18 cellular contexts compared by ENCODE assay signal in genomic region chr15:62570405-62570783, GRCh38.
DNase-seq lines count a peak whose midpoint lies in the region; ATAC-seq, FAIRE-seq and TF ChIP-seq lines count a peak whose summit lies in the region.
"Had no signal": no experiment of that assay in that cellular context is flagged by ENCODE, and none has a peak within 500 bp of the region (broad histone marks: within the 10 kb centered on the region; RNA-seq: fewer than 3 reads in every experiment).

No MANE protein-coding gene starts in this region.

- H4K12ac ChIP-seq in trophoblast cell (ENCODE audit: low read depth, low read length) = no peak overlapping the region

- no peak overlapping the region for H4K8ac ChIP-seq in trophoblast cell (ENCODE audit: low read depth, low read length)

- peaks cover 3% of the 10 kb centered on the region; the same call in 1 of the 3 replicates for H3K9me3 ChIP-seq in A549
- no peaks in the 10 kb centered on the region for H3K9me3 ChIP-seq in SJSA1 (replicated peaks)
- H3K9me3 ChIP-seq in gastrocnemius medialis = no peaks in the 10 kb centered on the region
- no peaks in the 10 kb centered on the region for H3K9me3 ChIP-seq in trophoblast cell (ENCODE audit: insufficient read depth, low read depth, low read length)
- H3K9me3 ChIP-seq: BLaER1, vagina had no signal

- no peak overlapping the region; the same call in 2 of the 3 replicates for H3K4me3 ChIP-seq in A549
- no peak overlapping the region for H3K4me3 ChIP-seq in SJSA1
- no peak overlapping the region for H3K4me3 ChIP-seq in gastrocnemius medialis
- no peak overlapping the region for H3K4me3 ChIP-seq in trophoblast cell (ENCODE audit: low read depth, low read length)
- H3K4me3 ChIP-seq: BLaER1, vagina had no signal

- intact Hi-C loops in gastrocnemius medialis (cut with DNase I; ENCODE audit: low total_unique reads) = no loop called here

- H2AFZ ChIP-seq in trophoblast cell (ENCODE audit: insufficient read depth, low read length, poor library complexity) = no peak overlapping the region

- CTCF ChIA-PET in A549 (lab: Yijun Ruan, JAX) = interaction anchor here (1.2 to 2.1 kb wide), 3 partner anchors 9 to 171 kb away, joined by 4 to 5 read pairs (median 5); no protein-coding TSS in a partner anchor

- WGBS in A549 (ENCODE audit: missing lambda C conversion rate) = 61% methylated on average over 4 of the region's 4 CpGs
- no CpG with 5 or more reads among the region's 4 CpGs for WGBS in trophoblast cell (ENCODE audit: extremely low coverage, insufficient coverage, insufficient read length)

- TF ChIP-seq CTCF in A549 (IDR thresholded peaks at IDR 0.05) (no peak), gastrocnemius medialis (IDR thresholded peaks at IDR 0.05 in 4 of 5, conservative IDR thresholded peaks at IDR 0.05 in 1 of 5) (no peak)

- H3K27me3 ChIP-seq in SJSA1 (replicated peaks) (no peaks in the 10 kb centered on the region), gastrocnemius medialis (no peaks in the 10 kb centered on the region), trophoblast cell (ENCODE audit: insufficient read depth, low read length) (no peaks in the 10 kb centered on the region)
- H3K27me3 ChIP-seq: BLaER1, vagina had no signal

- H3K79me1 ChIP-seq in trophoblast cell (ENCODE audit: low read length) = no peaks in the 10 kb centered on the region

- H4K91ac ChIP-seq in trophoblast cell (ENCODE audit: low read depth, low read length) = no peak overlapping the region

- no peak overlapping the region for H2BK12ac ChIP-seq in trophoblast cell (ENCODE audit: low read length)

- no peak overlapping the region for H3K4ac ChIP-seq in trophoblast cell (ENCODE audit: low read depth, low read length)

- H3K79me2 ChIP-seq in trophoblast cell (ENCODE audit: control insufficient read depth, insufficient read depth, low read length, poor library complexity) = no peaks in the 10 kb centered on the region

- no peak for TF ChIP-seq EP300 in A549 (IDR thresholded peaks at IDR 0.05)

- H2BK120ac ChIP-seq in trophoblast cell (ENCODE audit: insufficient read depth, low read length, poor library complexity) = no peak overlapping the region

- in situ Hi-C loops in gastrocnemius medialis (cut with MboI; ENCODE audit: low sequenced_read_pairs in 4 of 4) = no loop called here

- ATAC-seq in A549 (peak in 1 of 2 experiments; percentile 21; a peak in 3 of 6 replicates), left lobe of liver (peak; percentile 15), gastrocnemius medialis (no peak)
- ATAC-seq: WTC11 had no signal

- POLR2A ChIA-PET in A549 (lab: Yijun Ruan, JAX) = no interaction called here

- peaks cover 18% of the 10 kb centered on the region for H3K4me1 ChIP-seq in A549
- H3K4me1 ChIP-seq in SJSA1 (replicated peaks) = peaks cover 22% of the 10 kb centered on the region
- peaks cover 19 to 28% of the 10 kb centered on the region in 2 donors for H3K4me1 ChIP-seq in gastrocnemius medialis
- peaks cover 2 to 7% of the 10 kb centered on the region in 2 experiments for H3K4me1 ChIP-seq in trophoblast cell (ENCODE audit: control insufficient read depth in 1 of 2, insufficient read depth in 2 of 2, low read length in 2 of 2)

- no peak overlapping the region for H3K14ac ChIP-seq in trophoblast cell (ENCODE audit: low read length)

- H2BK5ac ChIP-seq in trophoblast cell (ENCODE audit: low read depth, low read length, poor library complexity) = no peak overlapping the region

- H3K23ac ChIP-seq in trophoblast cell (ENCODE audit: low read length) = no peak overlapping the region

- H3K4me2 ChIP-seq in A549 (peak overlapping the region; percentile 55), trophoblast cell (ENCODE audit: low read length) (no peak overlapping the region)
- H3K4me2 ChIP-seq: BLaER1 had no signal

- DNase-seq in A549 (ENCODE audit: low read depth in 1 of 2, low spot score in 1 of 2) = no peak
- no peak for DNase-seq in SJSA1 (ENCODE audit: low read depth in 1 of 2, low spot score in 2 of 2)
- DNase-seq in left lobe of liver (ENCODE audit: low spot score) = no peak
- no peak for DNase-seq in gastrocnemius medialis
- no peak for DNase-seq in NCI-H748 treated with DMSO at 0.1 percent for 48 hours (lab: John Stamatoyannopoulos, UW)
- no peak for DNase-seq in activated gamma-delta T cell (lab: John Stamatoyannopoulos, UW)
- DNase-seq in NCI-H774 (lab: John Stamatoyannopoulos, UW) = no peak
- DNase-seq in trophoblast cell = no peak
- DNase-seq: activated CD4-positive, alpha-beta memory T cell treated with anti-CD3 and anti-CD28 coated beads for 36 hours; activated CD8-positive, alpha-beta memory T cell treated with anti-CD3 and anti-CD28 coated beads, Interleukin-2, amount 50 U/mL, for 48 hours; activated naive CD8-positive, alpha-beta T cell treated with anti-CD3 and anti-CD28 coated beads for 36 hours; H9; NCI-H2227 treated with DMSO at 0.1 percent for 48 hours; SW 1271 had no signal

- TF ChIP-seq POLR2A in A549 (IDR thresholded peaks at IDR 0.05; ENCODE audit: low read length) (no peak), gastrocnemius medialis (IDR thresholded peaks at IDR 0.05) (no peak)

- FAIRE-seq in A549 (lab: Jason Lieb, UNC) = no peak
- FAIRE-seq: GM12891 had no signal

- H3K18ac ChIP-seq in trophoblast cell (ENCODE audit: low read length) = no peak overlapping the region

- H3K36me3 ChIP-seq in SJSA1 = no peaks in the 10 kb centered on the region
- H3K36me3 ChIP-seq in gastrocnemius medialis = no peaks in the 10 kb centered on the region
- H3K36me3 ChIP-seq in trophoblast cell (ENCODE audit: control insufficient read depth in 1 of 2, insufficient read depth in 2 of 2, low read length in 2 of 2) = no peaks in the 10 kb centered on the region
- H3K36me3 ChIP-seq: BLaER1, vagina had no signal

- no peak overlapping the region for H3K9ac ChIP-seq in trophoblast cell (ENCODE audit: low read length)
- H3K9ac ChIP-seq: BLaER1 had no signal

- no peak overlapping the region for H3K27ac ChIP-seq in A549
- peak overlapping the region; percentile 55 for H3K27ac ChIP-seq in SJSA1
- peak overlapping the region; percentile 27 to 56 (median 52) for H3K27ac ChIP-seq in gastrocnemius medialis
- no peak overlapping the region for H3K27ac ChIP-seq in trophoblast cell (ENCODE audit: low read depth, low read length)
- H3K27ac ChIP-seq: BLaER1, vagina had no signal

- no peak overlapping the region for H2AK5ac ChIP-seq in trophoblast cell (ENCODE audit: low read length)

- no peak; a peak in 1 of 5 replicates for TF ChIP-seq RAD21 in A549 (conservative IDR thresholded peaks at IDR 0.05 in 1 of 2, IDR thresholded peaks at IDR 0.05 in 1 of 2)

TF ChIP-seq in A549, 52 proteins besides CTCF, POLR2A, EP300 and RAD21:
- TF ChIP-seq GATA3 (IDR thresholded peaks at IDR 0.05; ENCODE audit: borderline replicate concordance) (no peak), SMC3 (IDR thresholded peaks at IDR 0.05) (no peak), RNF2 (IDR thresholded peaks at IDR 0.05; ENCODE audit: borderline replicate concordance, low read depth) (no peak), FOSL2 (IDR thresholded peaks at IDR 0.05) (no peak), FOSL2 (CRISPR knock-in tag; IDR thresholded peaks at IDR 0.05) (no peak), CBX8 (IDR thresholded peaks at IDR 0.05) (no peak), JUN (IDR thresholded peaks at IDR 0.05) (no peak; a peak in 2 of 5 replicates), TP53 (CRISPR knock-in tag; IDR thresholded peaks at IDR 0.05) (no peak), BHLHE40 (IDR thresholded peaks at IDR 0.05; ENCODE audit: low read depth, low read length) (no peak), POLR2AphosphoS2 (conservative IDR thresholded peaks at IDR 0.05; ENCODE audit: low read length) (no peak), MAZ (IDR thresholded peaks at IDR 0.05; ENCODE audit: borderline replicate concordance, low read depth, low read length) (no peak), HOXB13 (CRISPR knock-in tag; IDR thresholded peaks at IDR 0.05; ENCODE audit: low read depth) (no peak), NFE2L2 (conservative IDR thresholded peaks at IDR 0.05; ENCODE audit: low read length) (no peak), USF2 (IDR thresholded peaks at IDR 0.05) (no peak), NR3C1 (IDR thresholded peaks at IDR 0.05) (no peak), HOXA7 (CRISPR knock-in tag; IDR thresholded peaks at IDR 0.05) (no peak), KDM1A (IDR thresholded peaks at IDR 0.05; ENCODE audit: low read depth) (no peak)
- TF ChIP-seq, protein P1, sequence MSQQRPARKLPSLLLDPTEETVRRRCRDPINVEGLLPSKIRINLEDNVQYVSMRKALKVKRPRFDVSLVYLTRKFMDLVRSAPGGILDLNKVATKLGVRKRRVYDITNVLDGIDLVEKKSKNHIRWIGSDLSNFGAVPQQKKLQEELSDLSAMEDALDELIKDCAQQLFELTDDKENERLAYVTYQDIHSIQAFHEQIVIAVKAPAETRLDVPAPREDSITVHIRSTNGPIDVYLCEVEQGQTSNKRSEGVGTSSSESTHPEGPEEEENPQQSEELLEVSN (IDR thresholded peaks at IDR 0.05; ENCODE audit: borderline replicate concordance, low read depth) = no peak
- TF ChIP-seq, protein P2, sequence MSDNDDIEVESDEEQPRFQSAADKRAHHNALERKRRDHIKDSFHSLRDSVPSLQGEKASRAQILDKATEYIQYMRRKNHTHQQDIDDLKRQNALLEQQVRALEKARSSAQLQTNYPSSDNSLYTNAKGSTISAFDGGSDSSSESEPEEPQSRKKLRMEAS (IDR thresholded peaks at IDR 0.05) = no peak

Comparison
In these comparisons a context has a peak if more than half of its experiments do, and no peak if none do; other contexts are left out.
1. H3K27ac ChIP-seq: peak in SJSA1 (single experiment) and gastrocnemius medialis (4 of 4); none in A549 (0 of 2) and trophoblast cell (single experiment).